In the genomic region with DNA sequence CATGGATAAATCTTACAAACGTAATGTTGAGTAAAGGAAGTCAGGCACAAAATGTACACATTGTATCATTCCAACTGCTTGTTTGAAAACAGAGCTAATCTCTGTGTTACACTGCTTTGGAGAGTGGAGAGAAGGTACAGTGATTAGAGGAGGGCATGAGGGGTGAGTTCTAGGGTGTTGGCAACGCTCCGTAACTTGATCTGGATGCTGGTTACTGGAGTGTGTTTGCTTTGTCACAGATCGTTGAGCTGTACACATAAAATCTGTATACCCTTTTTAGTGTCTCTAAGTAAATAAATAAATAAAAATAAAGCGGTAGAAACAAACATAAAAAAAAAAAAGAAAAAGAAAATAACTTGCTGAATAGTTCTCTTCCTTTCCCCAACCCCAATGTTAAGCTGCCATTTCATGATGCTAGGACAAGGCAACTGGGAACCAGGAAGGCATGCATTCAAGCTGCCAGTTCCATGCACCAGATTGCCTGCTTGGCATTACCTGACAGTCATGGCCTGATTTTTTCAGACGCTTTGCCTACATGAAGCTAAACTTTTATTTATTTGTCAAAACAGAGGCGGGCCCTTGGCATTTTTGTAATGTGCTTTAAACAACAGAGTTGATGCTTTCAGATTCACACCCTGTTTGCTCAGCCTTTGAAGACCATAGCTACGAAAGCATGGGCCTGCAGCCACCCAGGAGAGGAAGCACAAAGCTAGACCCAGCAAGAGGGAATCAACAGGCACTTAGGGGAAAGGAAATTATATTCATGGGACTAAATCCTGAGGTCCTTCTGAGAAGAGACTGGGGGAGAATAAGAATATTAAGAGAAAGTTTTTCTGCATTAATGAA, we compare ENCODE assay signal across 1 cellular context.
TF ChIP-seq lines count a peak whose summit lies in the region.

No MANE protein-coding gene starts in this region.

TF ChIP-seq in HEK293, 187 proteins besides CTCF, POLR2A, EP300 and RAD21 (continued from another document):
- TF ChIP-seq ZSCAN23 (tag by site-specific recombination; IDR thresholded peaks at IDR 0.05) (no peak), ZNF785 (tag by site-specific recombination; IDR thresholded peaks at IDR 0.05) (no peak), KLF1 (tag by site-specific recombination; IDR thresholded peaks at IDR 0.05) (peak; percentile 32; the same call in 1 of the 2 replicates), FEZF1 (tag by site-specific recombination; IDR thresholded peaks at IDR 0.05) (peak; percentile 69), ZNF768 (tag by site-specific recombination; IDR thresholded peaks at IDR 0.05) (no peak), GFI1B (tag by site-specific recombination; IDR thresholded peaks at IDR 0.05) (peak; percentile 95), ZNF132 (tag by site-specific recombination; IDR thresholded peaks at IDR 0.05; ENCODE audit: borderline replicate concordance) (no peak), ZNF600 (tag by site-specific recombination; IDR thresholded peaks at IDR 0.05) (peak; percentile 66)
- TF ChIP-seq, protein P1, sequence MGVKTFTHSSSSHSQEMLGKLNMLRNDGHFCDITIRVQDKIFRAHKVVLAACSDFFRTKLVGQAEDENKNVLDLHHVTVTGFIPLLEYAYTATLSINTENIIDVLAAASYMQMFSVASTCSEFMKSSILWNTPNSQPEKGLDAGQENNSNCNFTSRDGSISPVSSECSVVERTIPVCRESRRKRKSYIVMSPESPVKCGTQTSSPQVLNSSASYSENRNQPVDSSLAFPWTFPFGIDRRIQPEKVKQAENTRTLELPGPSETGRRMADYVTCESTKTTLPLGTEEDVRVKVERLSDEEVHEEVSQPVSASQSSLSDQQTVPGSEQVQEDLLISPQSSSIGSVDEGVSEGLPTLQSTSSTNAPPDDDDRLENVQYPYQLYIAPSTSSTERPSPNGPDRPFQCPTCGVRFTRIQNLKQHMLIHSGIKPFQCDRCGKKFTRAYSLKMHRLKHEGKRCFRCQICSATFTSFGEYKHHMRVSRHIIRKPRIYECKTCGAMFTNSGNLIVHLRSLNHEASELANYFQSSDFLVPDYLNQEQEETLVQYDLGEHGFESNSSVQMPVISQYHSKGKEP (tag by site-specific recombination; IDR thresholded peaks at IDR 0.05), result peak; percentile 70; the same call in 1 of the 2 replicates
